8 cellular contexts compared by ENCODE assay signal in genomic region chr17:17590141-17590735, GRCh38. TPM values are rescaled to one million over a fixed set of nuclear protein-coding genes. Genes with fewer than 3 reads are reported as not detected.
DNase-seq lines count a peak whose midpoint lies in the region; ATAC-seq, FAIRE-seq and TF ChIP-seq lines count a peak whose summit lies in the region.

No MANE protein-coding gene starts in this region.

- TF ChIP-seq CTCF in H1 (IDR thresholded peaks at IDR 0.05; ENCODE audit: control extremely low read depth in 1 of 3, insufficient read depth in 1 of 3, low read depth in 1 of 3, low read length in 3 of 3) (no peak), progenitor cell of endocrine pancreas (IDR thresholded peaks at IDR 0.05; ENCODE audit: unreplicated experiment) (no peak)

- POLR2A ChIA-PET in H1 (lab: Charles Lee; ENCODE audit: partially characterized antibody), result interaction anchor here (0.5 to 5.3 kb wide), 4 partner anchors 11 to 104 kb away, joined by 3 to 20 read pairs (median 3); partner anchors contain the start of gene RASD1

- H4K20me1 ChIP-seq in H1 (replicated peaks in 1 of 2; ENCODE audit: control insufficient read depth in 1 of 2, insufficient read depth in 2 of 2, low read length in 2 of 2), result no peaks in the 10 kb centered on the region

- CTCF ChIA-PET in H1 (lab: Charles Lee; ENCODE audit: partially characterized antibody), result interaction anchor here (0.8 to 7.4 kb wide), 9 partner anchors 9 to 235 kb away, joined by 3 to 54 read pairs (median 6); partner anchors contain the start of gene RASD1

- no peak overlapping the region for H2BK12ac ChIP-seq in H1 (ENCODE audit: low read depth, low read length)

- 88% methylated on average over 11 of the region's 11 CpGs; no CpG with 5 or more reads in 1 of the 2 experiments for WGBS in H1 (ENCODE audit: extremely low coverage in 1 of 2, insufficient coverage in 1 of 2, insufficient read length in 1 of 2, insufficient replicate concordance in 2 of 2, low coverage in 1 of 2, low lambda C conversion rate in 2 of 2, missing lambda C conversion rate in 1 of 2), 2 experiments

- H4K8ac ChIP-seq in H1 (ENCODE audit: extremely low read depth, insufficient read depth, low read length), result no peak overlapping the region

- no peak overlapping the region for H3K14ac ChIP-seq in H1 (ENCODE audit: insufficient read length)

- no peak for TF ChIP-seq RAD21 in H1 (IDR thresholded peaks at IDR 0.05 in 1 of 2, conservative IDR thresholded peaks at IDR 0.05 in 1 of 2; ENCODE audit: low read depth in 2 of 2, low read length in 2 of 2)

- no peak for TF ChIP-seq POLR2A in H1 (IDR thresholded peaks at IDR 0.05; ENCODE audit: control extremely low read depth in 1 of 2, low read depth in 2 of 2, low read length in 2 of 2)

- H3K23me2 ChIP-seq in H1 (ENCODE audit: low read depth, low read length), result peaks cover 9% of the 10 kb centered on the region

- no peak for TF ChIP-seq EP300 in H1 (IDR thresholded peaks at IDR 0.05; ENCODE audit: borderline replicate concordance in 1 of 2, low read depth in 2 of 2, low read length in 2 of 2)

- peaks cover 39% of the 10 kb centered on the region for H3K4me1 Mint-ChIP-seq in progenitor cell of endocrine pancreas (ENCODE audit: low read depth)

- ATAC-seq in GM18861 (IDR thresholded peaks at IDR 0.05; ENCODE audit: unreplicated experiment) (no peak), HG03196 (IDR thresholded peaks at IDR 0.05; ENCODE audit: unreplicated experiment) (no peak)

- no peak overlapping the region for H2BK5ac ChIP-seq in H1 (ENCODE audit: low read depth, low read length)

- peak overlapping the region; percentile 81 for H3K4me3 ChIP-seq in NT2/D1 (ENCODE audit: insufficient read length, low read depth)
- H3K4me3 ChIP-seq in H1 (ENCODE audit: extremely low read depth in 1 of 4, insufficient read depth in 2 of 4, low read depth in 3 of 4, low read length in 4 of 4), result peak overlapping the region; percentile 69 to 87 (median 86)

- H3K4me3 Mint-ChIP-seq in progenitor cell of endocrine pancreas (ENCODE audit: low read depth), result peak overlapping the region; percentile 87

- no peak overlapping the region for H2BK120ac ChIP-seq in H1 (replicated peaks; ENCODE audit: low read depth, low read length)

- H3K27me3 ChIP-seq in NT2/D1 (ENCODE audit: insufficient read depth, insufficient read length) (no peaks in the 10 kb centered on the region), H1 (replicated peaks in 1 of 4; ENCODE audit: control insufficient read depth in 3 of 4, extremely low read depth in 1 of 4, insufficient read depth in 3 of 4, low read length in 3 of 4) (no peaks in the 10 kb centered on the region)

- H3K9me3 ChIP-seq in NT2/D1 (ENCODE audit: insufficient read depth, low read length) (no peaks in the 10 kb centered on the region), H1 (ENCODE audit: insufficient read depth in 2 of 2, low read depth in 1 of 2, low read length in 1 of 2) (no peaks in the 10 kb centered on the region)

- peaks cover 0 to 20% of the 10 kb centered on the region in 2 experiments; a peak in 2 of 4 replicates for H3K79me2 ChIP-seq in H1 (ENCODE audit: control insufficient read depth in 1 of 2, insufficient read depth in 2 of 2, low read length in 2 of 2)

- H3K18ac ChIP-seq in H1 (ENCODE audit: extremely low read depth, low read length), result no peak overlapping the region

- peak overlapping the region; percentile 86 to 90 for H3K4me2 ChIP-seq in H1 (ENCODE audit: insufficient read depth in 1 of 2, low read depth in 2 of 2, low read length in 2 of 2)

- H3K9me3 Mint-ChIP-seq in progenitor cell of endocrine pancreas (ENCODE audit: low read depth), result no peaks in the 10 kb centered on the region

- H3K27ac ChIP-seq in H1 (ENCODE audit: low read depth, low read length), result no peak overlapping the region

- no peak overlapping the region for H3K4ac ChIP-seq in H1 (replicated peaks; ENCODE audit: insufficient read length, low read depth, low read length)

- H3K36me3 ChIP-seq in NT2/D1 (ENCODE audit: insufficient read depth, insufficient read length, low read length) (no peaks in the 10 kb centered on the region), H1 (ENCODE audit: control insufficient read depth in 2 of 4, insufficient read depth in 4 of 4, low read length in 3 of 4) (no peaks in the 10 kb centered on the region)

- H3K4me1 ChIP-seq in NT2/D1 (ENCODE audit: insufficient read depth, insufficient read length), result no peaks in the 10 kb centered on the region
- peaks cover 0 to 10% (median 2%) of the 10 kb centered on the region in 4 experiments; a peak in 4 of 7 replicates for H3K4me1 ChIP-seq in H1 (replicated peaks in 1 of 4; ENCODE audit: control insufficient read depth in 3 of 4, insufficient read depth in 4 of 4, low read length in 3 of 4)

- H3K9ac ChIP-seq in NT2/D1 (ENCODE audit: insufficient read length, low read depth) (peak overlapping the region; percentile 93), H1 (replicated peaks in 1 of 4; ENCODE audit: extremely low read depth in 1 of 4, low read depth in 3 of 4, low read length in 3 of 4) (peak overlapping the region in 1 of 4 experiments; percentile 71; a peak in 2 of 7 replicates)

- H2AK5ac ChIP-seq in H1 (ENCODE audit: low read depth, low read length), result no peak overlapping the region

- H3K27me3 Mint-ChIP-seq in progenitor cell of endocrine pancreas, result no peaks in the 10 kb centered on the region

- no peak overlapping the region for H2BK20ac ChIP-seq in H1 (ENCODE audit: low read length)

- H4K91ac ChIP-seq in H1 (replicated peaks; ENCODE audit: insufficient read length, low read length), result peak overlapping the region; percentile 6

- peak; percentile 14 for DNase-seq in EL
- no peak for DNase-seq in NT2/D1 (ENCODE audit: low read depth, low spot score)
- no peak for DNase-seq in H1 (ENCODE audit: low read depth in 1 of 2, low spot score in 2 of 2)
- no peak for DNase-seq in progenitor cell of endocrine pancreas (ENCODE audit: low spot score, unreplicated experiment)
- no peak for DNase-seq in HTR-8/SVneo (ENCODE audit: insufficient read length, low spot score)
- no peak for DNase-seq in GM19238 (ENCODE audit: insufficient read length, low spot score)

- H3K36me3 Mint-ChIP-seq in progenitor cell of endocrine pancreas (ENCODE audit: insufficient read depth), result peaks cover 7% of the 10 kb centered on the region

- H2BK15ac ChIP-seq in H1 (ENCODE audit: low read length), result no peak overlapping the region

- H3K79me1 ChIP-seq in H1 (ENCODE audit: low read depth, low read length), result no peaks in the 10 kb centered on the region; the same call in none of the 2 replicates

- FAIRE-seq in H1 (lab: Jason Lieb, UNC) (no peak), HTR-8/SVneo (lab: Jason Lieb, UNC) (no peak)

- no peak overlapping the region for H3K56ac ChIP-seq in H1 (replicated peaks; ENCODE audit: insufficient read length, low read depth, low read length)

- no peak overlapping the region for H3K23ac ChIP-seq in H1 (ENCODE audit: insufficient read length)

- H4K5ac ChIP-seq in H1 (ENCODE audit: insufficient read length, low read depth, low read length), result no peak overlapping the region

- peak overlapping the region; percentile 81 for H3K27ac Mint-ChIP-seq in progenitor cell of endocrine pancreas

- no peak overlapping the region for H2AFZ ChIP-seq in H1 (ENCODE audit: low read length)

TF ChIP-seq in H1, 55 proteins besides CTCF, POLR2A, EP300 and RAD21 (continues in another document):
- no peak for TF ChIP-seq KDM1A (IDR thresholded peaks at IDR 0.05; ENCODE audit: borderline replicate concordance, low read length)
- no peak for TF ChIP-seq MAFK (IDR thresholded peaks at IDR 0.05; ENCODE audit: low read depth, low read length)
- no peak for TF ChIP-seq BACH1 (IDR thresholded peaks at IDR 0.05; ENCODE audit: low read length)
- no peak for TF ChIP-seq GTF2F1 (IDR thresholded peaks at IDR 0.05; ENCODE audit: borderline replicate concordance, low read depth, low read length)
- TF ChIP-seq NANOG (IDR thresholded peaks at IDR 0.05; ENCODE audit: insufficient read depth, low read depth, low read length, poor library complexity, severe bottlenecking), result no peak
- TF ChIP-seq RNF2 (IDR thresholded peaks at IDR 0.05; ENCODE audit: borderline replicate concordance, low read depth, low read length, missing control alignments, poor library complexity, severe bottlenecking), result no peak
- TF ChIP-seq SIRT6 (IDR thresholded peaks at IDR 0.05; ENCODE audit: low read length), result no peak
- no peak for TF ChIP-seq TAF7 (optimal IDR thresholded peaks at IDR 0.05; ENCODE audit: borderline replicate concordance, low read depth, low read length)
- no peak for TF ChIP-seq CHD2 (IDR thresholded peaks at IDR 0.05; ENCODE audit: low read length)
- TF ChIP-seq TAF1 (IDR thresholded peaks at IDR 0.05; ENCODE audit: low read depth, low read length), result no peak
- TF ChIP-seq SP1 (IDR thresholded peaks at IDR 0.05; ENCODE audit: low read depth, low read length), result no peak
- TF ChIP-seq JUND (IDR thresholded peaks at IDR 0.05; ENCODE audit: low read length), result no peak
- TF ChIP-seq GABPA (IDR thresholded peaks at IDR 0.05; ENCODE audit: borderline replicate concordance, insufficient read depth, low read length), result no peak
- TF ChIP-seq HDAC2 (IDR thresholded peaks at IDR 0.05; ENCODE audit: borderline replicate concordance in 1 of 2, low read depth in 2 of 2, low read length in 2 of 2), result no peak
- TF ChIP-seq CBX8 (IDR thresholded peaks at IDR 0.05; ENCODE audit: borderline replicate concordance, low read depth, low read length), result no peak
- TF ChIP-seq CEBPB (IDR thresholded peaks at IDR 0.05; ENCODE audit: low read depth, low read length), result no peak
- TF ChIP-seq SUZ12 (IDR thresholded peaks at IDR 0.05; ENCODE audit: low read length), result no peak
- no peak for TF ChIP-seq EZH2 (IDR thresholded peaks at IDR 0.05; ENCODE audit: low read depth, low read length, severe bottlenecking)

RNA-seq across cellular contexts. Expression of gene PEMT, which starts 1.3 kb away (rescaled TPM):
- total RNA-seq in H1 (2021; fragmentation: NEBNext Ultra II Directional; extraction: Animal tissue kit (Norgen Biotek cat#: 25700)), result 40.1 and 42.0 TPM in 2 replicates
- 118 and 128 TPM in 2 replicates for polyA plus RNA-seq in H1 (2011; rRNA removed)
- polyA plus RNA-seq in H1 (2011; cell fraction: cytosol; rRNA removed), result 63.0 TPM
- polyA plus RNA-seq in H1 (2011; cell fraction: nucleus; rRNA removed), result 77.1 TPM
- polyA plus RNA-seq in H1 (2012, experiment 1 of 2), result 28.5 to 79.6 TPM (median 53.6 TPM) in 4 replicates
- 79.6 TPM for polyA plus RNA-seq in H1 (2012, experiment 2 of 2)
- polyA plus RNA-seq in H1 (2013, experiment 1 of 2), result 41.7 TPM
- polyA plus RNA-seq in H1 (2013, experiment 2 of 2), result 47.0 TPM
- 22.2 and 23.0 TPM in 2 replicates for polyA minus RNA-seq in H1 (2011; rRNA and poly(A)+ RNA removed)
- polyA minus RNA-seq in H1 (2011; cell fraction: cytosol; rRNA and poly(A)+ RNA removed), result 18.1 TPM
- 13.7 TPM for polyA minus RNA-seq in H1 (2011; cell fraction: nucleus; rRNA and poly(A)+ RNA removed)
- total RNA-seq in progenitor cell of endocrine pancreas, result 61.3 and 67.0 TPM in 2 replicates
